23 cellular contexts compared by ENCODE assay signal in the genomic region with DNA sequence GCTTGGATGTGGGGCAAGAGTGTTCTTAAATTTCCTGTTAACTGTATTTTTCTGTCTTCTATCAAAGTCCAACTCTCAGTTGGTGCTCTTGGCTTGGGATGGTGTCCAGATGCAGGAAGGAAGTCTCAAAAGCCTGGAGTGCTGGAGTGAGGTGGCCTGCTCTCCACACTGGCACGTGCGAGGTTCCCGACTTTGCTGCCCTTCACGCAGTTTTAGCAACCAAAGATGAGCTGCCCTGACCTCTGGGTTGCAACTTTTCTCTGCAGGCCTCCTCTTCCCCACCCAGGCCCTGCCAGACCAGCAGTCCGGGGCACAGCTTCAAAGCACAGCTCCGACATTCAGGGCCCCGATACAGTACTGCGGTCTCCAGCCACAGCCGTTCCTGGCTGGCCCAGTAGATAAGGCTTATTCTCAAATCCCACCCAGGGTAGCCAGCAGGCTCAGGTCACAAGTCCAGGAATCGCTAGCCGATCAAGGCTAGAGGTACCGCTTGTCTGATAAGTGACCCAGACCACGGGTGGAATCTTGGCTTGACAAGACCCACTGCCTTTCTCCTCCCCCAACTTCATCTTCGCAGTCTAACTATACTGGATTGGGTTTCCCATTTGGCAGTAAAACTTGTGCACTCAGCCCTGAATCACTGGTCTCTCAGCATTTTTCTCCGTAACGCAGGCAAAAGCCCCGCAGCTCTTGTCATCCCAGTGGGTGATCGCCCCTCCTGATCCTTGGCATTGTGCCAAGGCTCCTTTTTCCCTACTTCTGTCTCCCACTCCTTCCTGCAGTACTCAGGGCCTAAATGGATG. TPM values are rescaled to one million over a fixed set of nuclear protein-coding genes. Genes with fewer than 3 reads are reported as not detected.
A peak's percentile ranks its signal among the peaks of the same experiment; 100 is the strongest.
DNase-seq lines count a peak whose midpoint lies in the region; ATAC-seq, FAIRE-seq and TF ChIP-seq lines count a peak whose summit lies in the region.
"Had no signal": no experiment of that assay in that cellular context is flagged by ENCODE, and none has a peak within 500 bp of the region (broad histone marks: within the 10 kb centered on the region; RNA-seq: fewer than 3 reads in every experiment).

No MANE protein-coding gene starts in this region.

- FAIRE-seq in H1 (lab: Jason Lieb, UNC): no peak
- FAIRE-seq: endothelial cell of umbilical vein, frontal cortex, G401.6, urothelium cell line had no signal

- no peak overlapping the region for H3K4me3 ChIP-seq in MG63
- no peak overlapping the region for H3K4me3 ChIP-seq in H1 (ENCODE audit: extremely low read depth in 1 of 4, insufficient read depth in 2 of 4, low read depth in 3 of 4, low read length in 4 of 4)
- no peak overlapping the region for H3K4me3 ChIP-seq in trophoblast cell (ENCODE audit: low read depth, low read length)
- H3K4me3 ChIP-seq: HAP-1 had no signal

- H3K4ac ChIP-seq in H1 (replicated peaks; ENCODE audit: insufficient read length, low read depth, low read length): no peak overlapping the region
- no peak overlapping the region for H3K4ac ChIP-seq in trophoblast cell (ENCODE audit: low read depth, low read length)

- no peaks in the 10 kb centered on the region for H4K20me1 ChIP-seq in H1 (replicated peaks in 1 of 2; ENCODE audit: control insufficient read depth in 1 of 2, insufficient read depth in 2 of 2, low read length in 2 of 2)

- no peaks in the 10 kb centered on the region for H3K23me2 ChIP-seq in H1 (ENCODE audit: low read depth, low read length)

- H3K14ac ChIP-seq in H1 (ENCODE audit: insufficient read length): no peak overlapping the region
- H3K14ac ChIP-seq in trophoblast cell (ENCODE audit: low read length): no peak overlapping the region

- H3K4me1 ChIP-seq in H1 (replicated peaks in 1 of 4; ENCODE audit: control insufficient read depth in 3 of 4, insufficient read depth in 4 of 4, low read length in 3 of 4): peaks cover 0 to 8% (median 0%) of the 10 kb centered on the region in 4 experiments; a peak in 2 of 7 replicates
- peaks cover 2 to 4% of the 10 kb centered on the region in 2 experiments for H3K4me1 ChIP-seq in trophoblast cell (ENCODE audit: control insufficient read depth in 1 of 2, insufficient read depth in 2 of 2, low read length in 2 of 2)
- H3K4me1 ChIP-seq: Caco-2, HAP-1 had no signal

- H2BK5ac ChIP-seq in H1 (ENCODE audit: low read depth, low read length) (peak overlapping the region; percentile 54; the same call in 1 of the 2 replicates), trophoblast cell (ENCODE audit: low read depth, low read length, poor library complexity) (no peak overlapping the region)

- H3K23ac ChIP-seq in H1 (ENCODE audit: insufficient read length) (no peak overlapping the region), trophoblast cell (ENCODE audit: low read length) (no peak overlapping the region)

- no peak for TF ChIP-seq POLR2A in H1 (IDR thresholded peaks at IDR 0.05; ENCODE audit: control extremely low read depth in 1 of 2, low read depth in 2 of 2, low read length in 2 of 2)

- H4K8ac ChIP-seq in H1 (ENCODE audit: extremely low read depth, insufficient read depth, low read length) (0 out of 2 replicates have a peak overlapping the region, but pooled peaks have one; percentile 0), trophoblast cell (ENCODE audit: low read depth, low read length) (no peak overlapping the region)

- ATAC-seq in HG02610 (IDR thresholded peaks at IDR 0.05; ENCODE audit: unreplicated experiment): no peak
- ATAC-seq in GM19324 (IDR thresholded peaks at IDR 0.05; ENCODE audit: low FRiP score, unreplicated experiment): no peak
- ATAC-seq: activated naive CD8-positive, alpha-beta T cell treated with anti-CD3 and anti-CD28 coated beads, Interleukin-2, amount 50 U/mL, for 24 hours; activated T-helper 17 cell treated with anti-CD3 and anti-CD28 coated beads, Interleukin-2, amount 50 U/mL, for 72 hours; left colon; Right ventricle myocardium inferior had no signal

- H2AK5ac ChIP-seq in H1 (ENCODE audit: low read depth, low read length) (no peak overlapping the region), trophoblast cell (ENCODE audit: low read length) (no peak overlapping the region)

- H3K79me1 ChIP-seq in H1 (ENCODE audit: low read depth, low read length): no peaks in the 10 kb centered on the region
- peaks cover 2% of the 10 kb centered on the region for H3K79me1 ChIP-seq in trophoblast cell (ENCODE audit: low read length)

- no peak for TF ChIP-seq EP300 in H1 (IDR thresholded peaks at IDR 0.05; ENCODE audit: borderline replicate concordance in 1 of 2, low read depth in 2 of 2, low read length in 2 of 2)

- H3K18ac ChIP-seq in H1 (ENCODE audit: extremely low read depth, low read length): no peak overlapping the region
- no peak overlapping the region for H3K18ac ChIP-seq in trophoblast cell (ENCODE audit: low read length)

- H3K79me2 ChIP-seq in H1 (ENCODE audit: control insufficient read depth in 1 of 2, insufficient read depth in 2 of 2, low read length in 2 of 2): no peaks in the 10 kb centered on the region
- H3K79me2 ChIP-seq in trophoblast cell (ENCODE audit: control insufficient read depth, insufficient read depth, low read length, poor library complexity): no peaks in the 10 kb centered on the region

- H2BK15ac ChIP-seq in H1 (ENCODE audit: low read length): peak overlapping the region; percentile 20; the same call in 1 of the 2 replicates

- WGBS in H1 (ENCODE audit: extremely low coverage in 1 of 2, insufficient coverage in 1 of 2, insufficient read length in 1 of 2, insufficient replicate concordance in 2 of 2, low coverage in 1 of 2, low lambda C conversion rate in 2 of 2, missing lambda C conversion rate in 1 of 2), 2 experiments: 90% methylated on average over 18 of the region's 18 CpGs; no CpG with 5 or more reads in 1 of the 2 experiments
- no CpG with 5 or more reads among the region's 18 CpGs for WGBS in trophoblast cell (ENCODE audit: extremely low coverage, insufficient coverage, insufficient read length)

- no peak overlapping the region for H4K12ac ChIP-seq in trophoblast cell (ENCODE audit: low read depth, low read length)

- H3K9me3 ChIP-seq in MG63 (no peaks in the 10 kb centered on the region), H1 (ENCODE audit: insufficient read depth in 2 of 2, low read depth in 1 of 2, low read length in 1 of 2) (no peaks in the 10 kb centered on the region), trophoblast cell (ENCODE audit: insufficient read depth, low read depth, low read length) (no peaks in the 10 kb centered on the region)
- H3K9me3 ChIP-seq: Caco-2, HAP-1 had no signal

- no peaks in the 10 kb centered on the region for H3K27me3 ChIP-seq in MG63
- no peaks in the 10 kb centered on the region for H3K27me3 ChIP-seq in H1 (replicated peaks in 1 of 4; ENCODE audit: control insufficient read depth in 3 of 4, extremely low read depth in 1 of 4, insufficient read depth in 3 of 4, low read length in 3 of 4)
- H3K27me3 ChIP-seq in trophoblast cell (ENCODE audit: insufficient read depth, low read length): no peaks in the 10 kb centered on the region

- H4K91ac ChIP-seq in H1 (replicated peaks; ENCODE audit: insufficient read length, low read length): peak overlapping the region; percentile 69
- H4K91ac ChIP-seq in trophoblast cell (ENCODE audit: low read depth, low read length): no peak overlapping the region

- H3K56ac ChIP-seq in H1 (replicated peaks; ENCODE audit: insufficient read length, low read depth, low read length): no peak overlapping the region

- H2BK12ac ChIP-seq in H1 (ENCODE audit: low read depth, low read length) (peak overlapping the region; percentile 1; the same call in 1 of the 2 replicates), trophoblast cell (ENCODE audit: low read length) (peak overlapping the region; percentile 34)

- POLR2A ChIA-PET in H1 (lab: Charles Lee; ENCODE audit: partially characterized antibody): interaction anchor here (1.7 to 2.4 kb wide), 2 partner anchors 15 to 26 kb away, joined by 4 to 7 read pairs; no protein-coding TSS in a partner anchor

- H3K4me2 ChIP-seq in H1 (ENCODE audit: insufficient read depth in 1 of 2, low read depth in 2 of 2, low read length in 2 of 2): no peak overlapping the region
- no peak overlapping the region for H3K4me2 ChIP-seq in trophoblast cell (ENCODE audit: low read length)
- H3K4me2 ChIP-seq: KMS-11 had no signal

- H2BK20ac ChIP-seq in H1 (ENCODE audit: low read length): peak overlapping the region; percentile 56; the same call in 1 of the 2 replicates

- TF ChIP-seq CTCF in H1 (IDR thresholded peaks at IDR 0.05; ENCODE audit: control extremely low read depth in 1 of 3, insufficient read depth in 1 of 3, low read depth in 1 of 3, low read length in 3 of 3): no peak

- CTCF ChIA-PET in H1 (lab: Charles Lee; ENCODE audit: partially characterized antibody): interaction anchor here (1.1 to 1.4 kb wide), 3 partner anchors 15 to 214 kb away, joined by 4 to 5 read pairs (median 5); a partner anchor contains a TSS

- H2AFZ ChIP-seq in H1 (ENCODE audit: low read length) (peak overlapping the region; percentile 37), trophoblast cell (ENCODE audit: insufficient read depth, low read length, poor library complexity) (no peak overlapping the region)

- H2BK120ac ChIP-seq in H1 (replicated peaks; ENCODE audit: low read depth, low read length) (peak overlapping the region; percentile 21), trophoblast cell (ENCODE audit: insufficient read depth, low read length, poor library complexity) (no peak overlapping the region)

- DNase-seq in DMS79 treated with DMSO at 0.1 percent for 48 hours (lab: John Stamatoyannopoulos, UW) (peak; percentile 42), MG63 (peak; percentile 66), H1 (ENCODE audit: low read depth in 1 of 2, low spot score in 2 of 2) (no peak), trophoblast cell (no peak), NCI-H1930 (lab: John Stamatoyannopoulos, UW) (no peak)
- DNase-seq: activated naive CD8-positive, alpha-beta T cell treated with anti-CD3 and anti-CD28 coated beads, Interleukin-2, amount 50 U/mL, for 24 hours; Caco-2; left colon; NCI-H1048; NCI-H226; retina; stimulated activated CD4-positive, alpha-beta T cell treated with anti-CD3 and anti-CD28 coated beads, Interleukin-1b, Interleukin-23, amount 100 ng/mL, for 48 hours; T-helper 1 cell had no signal

- no peak for TF ChIP-seq RAD21 in H1 (IDR thresholded peaks at IDR 0.05 in 1 of 2, conservative IDR thresholded peaks at IDR 0.05 in 1 of 2; ENCODE audit: low read depth in 2 of 2, low read length in 2 of 2)

- H3K27ac ChIP-seq in H1 (ENCODE audit: low read depth, low read length) (no peak overlapping the region; the same call in 1 of the 2 replicates), trophoblast cell (ENCODE audit: low read depth, low read length) (no peak overlapping the region)
- H3K27ac ChIP-seq: KMS-11 had no signal

- no peaks in the 10 kb centered on the region for H3K36me3 ChIP-seq in MG63
- no peaks in the 10 kb centered on the region for H3K36me3 ChIP-seq in H1 (ENCODE audit: control insufficient read depth in 2 of 4, insufficient read depth in 4 of 4, low read length in 3 of 4)
- H3K36me3 ChIP-seq in trophoblast cell (ENCODE audit: control insufficient read depth in 1 of 2, insufficient read depth in 2 of 2, low read length in 2 of 2): no peaks in the 10 kb centered on the region
- H3K36me3 ChIP-seq: HAP-1 had no signal

- H3K9ac ChIP-seq in H1 (replicated peaks in 1 of 4; ENCODE audit: extremely low read depth in 1 of 4, low read depth in 3 of 4, low read length in 3 of 4): no peak overlapping the region
- no peak overlapping the region for H3K9ac ChIP-seq in trophoblast cell (ENCODE audit: low read length)
- H3K9ac ChIP-seq: KMS-11 had no signal

- no peak overlapping the region for H4K5ac ChIP-seq in H1 (ENCODE audit: insufficient read length, low read depth, low read length)

RNA-seq across cellular contexts. Expression of a gene that starts 21.8 kb away (rescaled TPM):
- 15.5 and 16.4 TPM in 2 replicates for total RNA-seq in MG63 (2014; rRNA removed; shearing (Covaris generic); ENCODE audit: low replicate concordance)
- 213 and 216 TPM in 2 replicates for total RNA-seq in H1 (2021; fragmentation: NEBNext Ultra II Directional; extraction: Animal tissue kit (Norgen Biotek cat#: 25700))
- polyA plus RNA-seq in H1 (2011; rRNA removed): 37.7 and 43.8 TPM in 2 replicates
- 57.6 TPM for polyA plus RNA-seq in H1 (2011; cell fraction: cytosol; rRNA removed)
- 123 TPM for polyA plus RNA-seq in H1 (2011; cell fraction: nucleus; rRNA removed)
- 83.3 to 114 TPM (median 103 TPM) in 4 replicates for polyA plus RNA-seq in H1 (2012, experiment 1 of 2)
- 16.3 TPM for polyA plus RNA-seq in H1 (2012, experiment 2 of 2)
- polyA plus RNA-seq in H1 (2013, experiment 1 of 2): 91.7 TPM
- polyA plus RNA-seq in H1 (2013, experiment 2 of 2): 84.6 TPM
- 192 and 212 TPM in 2 replicates for polyA minus RNA-seq in H1 (2011; rRNA and poly(A)+ RNA removed)
- 75.4 TPM for polyA minus RNA-seq in H1 (2011; cell fraction: cytosol; rRNA and poly(A)+ RNA removed)
- 179 TPM for polyA minus RNA-seq in H1 (2011; cell fraction: nucleus; rRNA and poly(A)+ RNA removed)
- polyA plus RNA-seq in trophoblast cell (2013): 17.0 TPM in 2 replicates

Comparison
In these comparisons a context has a peak if more than half of its experiments do, and no peak if none do; other contexts are left out.
1. DNase-seq: peak in DMS79 treated with DMSO at 0.1 percent for 48 hours (single experiment) and MG63 (single experiment); none in H1 (0 of 2), trophoblast cell (0 of 2) and NCI-H1930 (0 of 2).
2. RNA of a gene that starts 21.8 kb away (total RNA-seq): 213 to 216 TPM in H1; 15.5 to 16.4 TPM in MG63; every median in the first group is over 10 times any median in the second.